In the genomic region with DNA sequence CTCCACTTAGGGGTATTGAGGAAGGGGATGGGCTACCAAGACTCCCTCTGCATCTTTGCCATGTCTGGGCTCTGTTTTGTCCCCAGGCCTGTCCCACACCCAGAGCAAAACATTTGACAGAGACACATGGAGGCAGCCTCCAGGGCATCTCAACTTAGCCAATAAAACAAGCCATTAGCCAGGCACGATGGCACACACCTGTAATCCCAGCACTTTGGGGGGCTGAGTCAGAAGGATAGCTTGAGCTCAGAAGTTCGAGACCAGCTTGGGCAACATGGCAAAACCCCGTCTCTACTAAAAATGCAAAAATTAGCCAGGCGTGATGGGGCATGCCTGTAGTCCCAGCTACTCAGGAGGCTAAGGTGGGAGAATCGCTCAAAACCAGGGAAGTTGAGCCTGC, we compare ENCODE assay signal across 13 cellular contexts.
DNase-seq lines count a peak whose midpoint lies in the region; ATAC-seq and TF ChIP-seq lines count a peak whose summit lies in the region.
"Had no signal": no experiment of that assay in that cellular context is flagged by ENCODE, and none has a peak within 500 bp of the region (broad histone marks: within the 10 kb centered on the region; RNA-seq: fewer than 3 reads in every experiment).

No MANE protein-coding gene starts in this region.

- H3K27me3 ChIP-seq in left ventricle myocardium inferior (ENCODE audit: low read depth) (no peaks in the 10 kb centered on the region), esophagus squamous epithelium (peaks cover 0 to 4% (median 0%) of the 10 kb centered on the region in 4 donors), rectal smooth muscle tissue (ENCODE audit: control insufficient read depth, insufficient read depth, low read length) (no peaks in the 10 kb centered on the region), aorta (ENCODE audit: control insufficient read depth in 1 of 2, insufficient read depth in 2 of 2, low read length in 1 of 2) (no peaks in the 10 kb centered on the region)

- no peak for TF ChIP-seq POLR2A in esophagus squamous epithelium (IDR thresholded peaks at IDR 0.05)

- WGBS in esophagus squamous epithelium, 2 donors, result 68 to 72% methylated on average over 4 to 5 of the region's 5 CpGs
- 88 to 90% methylated on average over 5 of the region's 5 CpGs for WGBS in aorta, 2 donors

- no peak overlapping the region for H3K9ac ChIP-seq in rectal smooth muscle tissue (ENCODE audit: low read length)

- no peak for ATAC-seq in activated T-cell treated with anti-CD3 and anti-CD28 coated beads, Interleukin-2, amount 50 U/mL, for 4 hours
- ATAC-seq in aorta (ENCODE audit: low FRiP score) (no peak), HG02870 (IDR thresholded peaks at IDR 0.05; ENCODE audit: unreplicated experiment) (no peak)

- H3K9me3 Mint-ChIP-seq in activated T-cell treated with anti-CD3 and anti-CD28 coated beads, Interleukin-2, amount 50 U/mL, for 4 hours, result no peaks in the 10 kb centered on the region
- H3K9me3 Mint-ChIP-seq: IgD-negative memory B cell had no signal

- H3K36me3 Mint-ChIP-seq in activated T-cell treated with anti-CD3 and anti-CD28 coated beads, Interleukin-2, amount 50 U/mL, for 4 hours (ENCODE audit: insufficient read depth), result no peaks in the 10 kb centered on the region
- H3K36me3 Mint-ChIP-seq: IgD-negative memory B cell had no signal

- H3K9me3 ChIP-seq in left ventricle myocardium inferior (replicated peaks), result no peaks in the 10 kb centered on the region
- no peaks in the 10 kb centered on the region for H3K9me3 ChIP-seq in esophagus squamous epithelium
- no peaks in the 10 kb centered on the region for H3K9me3 ChIP-seq in aorta (ENCODE audit: control insufficient read depth, low read length)
- H3K9me3 ChIP-seq: HAP-1 had no signal

- H3K4me1 ChIP-seq in left ventricle myocardium inferior, result peaks cover 82% of the 10 kb centered on the region
- peaks cover 19 to 66% (median 42%) of the 10 kb centered on the region in 3 donors for H3K4me1 ChIP-seq in esophagus squamous epithelium
- peaks cover 51% of the 10 kb centered on the region for H3K4me1 ChIP-seq in rectal smooth muscle tissue (ENCODE audit: control insufficient read depth, insufficient read depth, low read length)
- peaks cover 5 to 6% of the 10 kb centered on the region in 2 donors for H3K4me1 ChIP-seq in aorta (ENCODE audit: control insufficient read depth in 1 of 2, insufficient read depth in 2 of 2, low read length in 2 of 2)

- H3K4me1 Mint-ChIP-seq in activated T-cell treated with anti-CD3 and anti-CD28 coated beads, Interleukin-2, amount 50 U/mL, for 4 hours (ENCODE audit: low read depth), result no peaks in the 10 kb centered on the region
- H3K4me1 Mint-ChIP-seq: IgD-negative memory B cell had no signal

- intact Hi-C loops in left ventricle myocardium inferior (cut with micrococcal nuclease), result loop anchor here (5.0 kb wide), 1 partner anchor 84 kb away; no protein-coding TSS in a partner anchor
- intact Hi-C loops in cardiac septum (cut with DNase I), result loop anchor here (1.0 kb wide), 1 partner anchor 85 kb away; no protein-coding TSS in a partner anchor
- intact Hi-C loops in esophagus squamous epithelium (cut with DNase I), result loop anchor here (2.0 kb wide), 1 partner anchor 84 kb away; no protein-coding TSS in a partner anchor
- intact Hi-C loops in aorta (cut with DNase I), result loop anchor here in 1 of 2 donors (1.0 kb wide), 1 partner anchor 85 kb away; no protein-coding TSS in a partner anchor

- H3K4me3 Mint-ChIP-seq in activated T-cell treated with anti-CD3 and anti-CD28 coated beads, Interleukin-2, amount 50 U/mL, for 4 hours, result no peak overlapping the region
- H3K4me3 Mint-ChIP-seq: IgD-negative memory B cell had no signal

- H3K27ac ChIP-seq in left ventricle myocardium inferior (replicated peaks) (peak overlapping the region; percentile 34), esophagus squamous epithelium (peak overlapping the region in 3 of 4 donors; percentile 11 to 54 (median 33)), rectal smooth muscle tissue (ENCODE audit: low read depth, low read length) (peak overlapping the region; percentile 39), aorta (ENCODE audit: low read depth in 1 of 2, low read length in 2 of 2) (no peak overlapping the region)

- H3K4me3 ChIP-seq in left ventricle myocardium inferior, result no peak overlapping the region
- H3K4me3 ChIP-seq in esophagus squamous epithelium, result no peak overlapping the region
- H3K4me3 ChIP-seq in rectal smooth muscle tissue (ENCODE audit: low read length), result no peak overlapping the region
- no peak overlapping the region for H3K4me3 ChIP-seq in aorta (ENCODE audit: low read length in 2 of 2)
- H3K4me3 ChIP-seq: GM12878, HAP-1 had no signal

- H3K27me3 Mint-ChIP-seq in activated T-cell treated with anti-CD3 and anti-CD28 coated beads, Interleukin-2, amount 50 U/mL, for 4 hours (ENCODE audit: low read depth), result peaks cover 2% of the 10 kb centered on the region

- TF ChIP-seq CTCF in left ventricle myocardium inferior (IDR thresholded peaks at IDR 0.05; ENCODE audit: borderline replicate concordance) (no peak), esophagus squamous epithelium (IDR thresholded peaks at IDR 0.05) (no peak)

- H3K36me3 ChIP-seq in left ventricle myocardium inferior, result no peaks in the 10 kb centered on the region
- no peaks in the 10 kb centered on the region for H3K36me3 ChIP-seq in esophagus squamous epithelium
- H3K36me3 ChIP-seq in rectal smooth muscle tissue (ENCODE audit: control insufficient read depth, insufficient read depth, low read length), result no peaks in the 10 kb centered on the region
- no peaks in the 10 kb centered on the region for H3K36me3 ChIP-seq in aorta (ENCODE audit: control insufficient read depth in 1 of 2, insufficient read depth in 2 of 2, low read length in 1 of 2)
- H3K36me3 ChIP-seq: HAP-1 had no signal

- no peak for DNase-seq in left ventricle myocardium inferior
- no peak for DNase-seq in cardiac septum (ENCODE audit: low spot score)
- DNase-seq in esophagus squamous epithelium (lab: John Stamatoyannopoulos, UW), result no peak
- no peak for DNase-seq in DMS53 (lab: John Stamatoyannopoulos, UW)
- no peak for DNase-seq in activated T-cell treated with anti-CD3 and anti-CD28 coated beads, Interleukin-2, amount 50 U/mL, for 4 hours
- DNase-seq in aorta, result no peak
- DNase-seq: DMS79, NCI-H1417 treated with DMSO at 0.1 percent for 48 hours had no signal

Comparison
In these comparisons a context has a peak if more than half of its experiments do, and no peak if none do; other contexts are left out.
1. H3K27ac ChIP-seq: peak in left ventricle myocardium inferior (single experiment), esophagus squamous epithelium (3 of 4) and rectal smooth muscle tissue (single experiment); none in aorta (0 of 2).